Comparison of ENCODE assay signal across 14 cellular contexts in the genomic region with DNA sequence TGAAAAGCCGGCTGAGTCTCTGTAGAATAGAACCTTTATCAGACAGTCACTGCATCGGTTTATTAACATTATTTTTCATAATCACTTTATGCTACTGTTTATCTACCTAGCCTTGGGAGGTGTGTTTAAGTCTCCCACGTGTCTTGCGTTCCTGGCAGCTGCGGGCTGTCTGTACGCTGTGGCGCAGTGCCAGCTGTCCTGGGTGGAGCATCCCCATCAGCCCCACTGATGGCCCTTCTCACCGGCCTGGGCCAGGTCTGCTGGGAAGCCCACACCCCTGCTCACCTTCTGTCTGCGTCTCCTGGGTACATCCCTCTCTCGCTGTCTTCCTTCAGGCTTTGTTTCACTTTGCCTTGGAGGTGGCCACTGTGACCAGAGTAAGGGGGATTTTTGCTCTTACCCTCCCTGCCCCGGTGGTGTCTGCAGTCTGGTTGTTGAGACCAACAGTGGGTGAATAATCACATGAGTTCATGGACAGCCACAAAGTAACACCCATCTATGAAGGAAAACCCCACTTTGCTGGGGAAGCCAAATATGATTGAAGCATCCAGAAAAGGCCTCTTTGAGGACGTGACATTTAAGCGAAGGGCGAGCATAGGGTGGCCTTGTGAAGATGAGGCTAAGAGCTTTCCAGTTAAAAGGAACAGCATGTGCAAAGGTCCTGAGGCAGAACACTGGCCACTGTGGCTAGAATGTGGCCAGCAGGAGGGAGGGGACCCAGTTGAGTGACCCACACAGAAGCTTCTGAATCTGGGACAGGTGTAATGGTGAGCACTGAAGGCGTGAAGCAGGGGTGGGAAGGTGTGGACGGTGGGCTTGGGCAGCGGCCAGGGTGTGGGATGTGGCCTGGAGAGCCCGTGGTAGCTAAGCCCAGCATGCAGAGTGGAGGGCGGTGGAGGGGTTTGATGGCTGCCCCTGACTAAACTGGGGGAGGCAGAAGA. TPM values are rescaled to one million over a fixed set of nuclear protein-coding genes. Genes with fewer than 3 reads are reported as not detected.
A peak's percentile ranks its signal among the peaks of the same experiment; 100 is the strongest.
DNase-seq lines count a peak whose midpoint lies in the region; ATAC-seq, FAIRE-seq and TF ChIP-seq lines count a peak whose summit lies in the region.
"Had no signal": no experiment of that assay in that cellular context is flagged by ENCODE, and none has a peak within 500 bp of the region (broad histone marks: within the 10 kb centered on the region; RNA-seq: fewer than 3 reads in every experiment).

No MANE protein-coding gene starts in this region.

- no peaks in the 10 kb centered on the region for H3K9me2 ChIP-seq in Karpas-422 (replicated peaks; ENCODE audit: insufficient read depth, low read length)

- H3K9ac ChIP-seq in Karpas-422 (ENCODE audit: low read length) (no peak overlapping the region), kidney (ENCODE audit: low read length in 2 of 2) (no peak overlapping the region)

- POLR2A ChIA-PET in CD8-positive, alpha-beta T cell (lab: Charles Lee) = interaction anchor here (0.9 kb wide), 1 partner anchor 41 kb away, joined by 3 read pairs; no protein-coding TSS in a partner anchor

- peaks cover 50% of the 10 kb centered on the region for H3K4me1 Mint-ChIP-seq in CD8-positive, alpha-beta T cell (ENCODE audit: low read depth)
- peaks cover 86% of the 10 kb centered on the region for H3K4me1 Mint-ChIP-seq in activated T-helper 1 cell treated with anti-CD3 and anti-CD28 coated beads, Interleukin-12 subunit alpha, Interleukin-12 subunit beta, Interleukin-2, Interleukin-4 antibody, amounts not matched to agents 30 ng/mL and 10 ng/mL and 1 ng/mL, durations not matched to agents 14 hours and 24 hours and 36 hours (ENCODE audit: low read depth)
- peaks cover 56 to 64% of the 10 kb centered on the region in 2 donors for H3K4me1 Mint-ChIP-seq in natural killer cell treated with Interleukin-12 subunit alpha and Interleukin-12 subunit beta and Interleukin-15 and Interleukin-18, amount 100 ng/mL, for 72 hours (ENCODE audit: low read depth in 2 of 2)

- no peaks in the 10 kb centered on the region for H3K36me3 ChIP-seq in CD8-positive, alpha-beta T cell (ENCODE audit: insufficient read depth, low read length)
- H3K36me3 ChIP-seq in Karpas-422 (ENCODE audit: insufficient read depth, low read length) = no peaks in the 10 kb centered on the region
- no peaks in the 10 kb centered on the region for H3K36me3 ChIP-seq in kidney (ENCODE audit: control insufficient read depth in 1 of 2, insufficient read depth in 2 of 2, low read length in 2 of 2)
- H3K36me3 ChIP-seq: ovary had no signal

- no peaks in the 10 kb centered on the region for H3K27me3 Mint-ChIP-seq in CD8-positive, alpha-beta T cell (ENCODE audit: low read depth)
- H3K27me3 Mint-ChIP-seq in activated T-helper 1 cell treated with anti-CD3 and anti-CD28 coated beads, Interleukin-12 subunit alpha, Interleukin-12 subunit beta, Interleukin-2, Interleukin-4 antibody, amounts not matched to agents 30 ng/mL and 10 ng/mL and 1 ng/mL, durations not matched to agents 14 hours and 24 hours and 36 hours (ENCODE audit: insufficient read depth) = no peaks in the 10 kb centered on the region
- no peaks in the 10 kb centered on the region for H3K27me3 Mint-ChIP-seq in natural killer cell treated with Interleukin-12 subunit alpha and Interleukin-12 subunit beta and Interleukin-15 and Interleukin-18, amount 100 ng/mL, for 72 hours

- intact Hi-C loops in CD8-positive, alpha-beta T cell (cut with DNase I, micrococcal nuclease) = no loop called here
- intact Hi-C loops in activated T-helper 1 cell treated with anti-CD3 and anti-CD28 coated beads, Interleukin-12 subunit alpha, Interleukin-12 subunit beta, Interleukin-2, Interleukin-4 antibody, amounts not matched to agents 30 ng/mL and 10 ng/mL and 1 ng/mL, durations not matched to agents 14 hours and 24 hours and 36 hours (cut with micrococcal nuclease) = loop anchor here (10.0 kb wide), 1 partner anchor 476 kb away; no protein-coding TSS in a partner anchor
- intact Hi-C loops in kidney (cut with DNase I) = no loop called here

- H3K9me3 Mint-ChIP-seq in CD8-positive, alpha-beta T cell = no peaks in the 10 kb centered on the region
- peaks cover 3% of the 10 kb centered on the region for H3K9me3 Mint-ChIP-seq in activated T-helper 1 cell treated with anti-CD3 and anti-CD28 coated beads, Interleukin-12 subunit alpha, Interleukin-12 subunit beta, Interleukin-2, Interleukin-4 antibody, amounts not matched to agents 30 ng/mL and 10 ng/mL and 1 ng/mL, durations not matched to agents 14 hours and 24 hours and 36 hours
- no peaks in the 10 kb centered on the region for H3K9me3 Mint-ChIP-seq in natural killer cell treated with Interleukin-12 subunit alpha and Interleukin-12 subunit beta and Interleukin-15 and Interleukin-18, amount 100 ng/mL, for 72 hours
- H3K9me3 Mint-ChIP-seq: H9 had no signal

- H3K4me3 ChIP-seq in CD8-positive, alpha-beta T cell (ENCODE audit: low read depth, low read length) = no peak overlapping the region
- no peak overlapping the region for H3K4me3 ChIP-seq in Karpas-422 (ENCODE audit: low read length)
- no peak overlapping the region for H3K4me3 ChIP-seq in kidney (ENCODE audit: low read length in 2 of 2)
- H3K4me3 ChIP-seq: dorsolateral prefrontal cortex, ovary had no signal

- ATAC-seq in CD8-positive, alpha-beta T cell = no peak
- peak; percentile 87 for ATAC-seq in natural killer cell treated with Interleukin-12 subunit alpha and Interleukin-12 subunit beta and Interleukin-15 and Interleukin-18, amount 100 ng/mL, for 72 hours
- ATAC-seq in GM21528 (IDR thresholded peaks at IDR 0.05; ENCODE audit: low FRiP score, unreplicated experiment) = no peak

- TF ChIP-seq CTCF in CD8-positive, alpha-beta T cell (IDR thresholded peaks at IDR 0.05) = no peak
- TF ChIP-seq CTCF in kidney (IDR thresholded peaks at IDR 0.05; ENCODE audit: borderline replicate concordance, extremely low read depth, insufficient read depth) = no peak

- DNase-seq in NCI-H1417 (lab: John Stamatoyannopoulos, UW) (peak in 2 of 3 experiments; percentile 15 to 47), NCI-H1417 treated with DMSO at 0.1 percent for 48 hours (lab: John Stamatoyannopoulos, UW) (no peak), Karpas-422 (no peak), kidney (no peak)
- DNase-seq in CD8-positive, alpha-beta T cell = peak in 1 of 7 experiments; percentile 7
- DNase-seq in activated T-helper 1 cell treated with anti-CD3 and anti-CD28 coated beads, Interleukin-12 subunit alpha, Interleukin-12 subunit beta, Interleukin-2, Interleukin-4 antibody, amounts not matched to agents 30 ng/mL and 10 ng/mL and 1 ng/mL, durations not matched to agents 14 hours and 24 hours and 36 hours (ENCODE audit: low spot score) = no peak
- DNase-seq in natural killer cell treated with Interleukin-12 subunit alpha and Interleukin-12 subunit beta and Interleukin-15 and Interleukin-18, amount 100 ng/mL, for 72 hours (ENCODE audit: low spot score) = peak; percentile 89
- DNase-seq: DMS79; H9; NCI-H1694 treated with DMSO at 0.1 percent for 48 hours; stimulated activated CD4-positive, alpha-beta T cell treated with anti-CD3 and anti-CD28 coated beads, Interleukin-2, amount 100 ng/mL, for 48 hours had no signal

- H3K27ac ChIP-seq in CD8-positive, alpha-beta T cell (ENCODE audit: low read depth, low read length) = no peak overlapping the region
- H3K27ac ChIP-seq in Karpas-422 (ENCODE audit: low read length) (no peak overlapping the region), kidney (ENCODE audit: low read depth in 2 of 2, low read length in 2 of 2) (no peak overlapping the region)
- H3K27ac ChIP-seq: ovary had no signal

- H2AFZ ChIP-seq in Karpas-422 (ENCODE audit: low read length) = no peak overlapping the region

- H3K79me2 ChIP-seq in Karpas-422 (ENCODE audit: low read length) = no peaks in the 10 kb centered on the region

- CTCF ChIA-PET in CD8-positive, alpha-beta T cell (lab: Charles Lee) = interaction anchor here (0.7 to 0.8 kb wide), 2 partner anchors 19 to 22 kb away, joined by 3 to 4 read pairs; no protein-coding TSS in a partner anchor

- H3K4me1 ChIP-seq in CD8-positive, alpha-beta T cell (ENCODE audit: insufficient read depth, low read length) = peaks cover 44% of the 10 kb centered on the region
- H3K4me1 ChIP-seq in Karpas-422 (ENCODE audit: low read length) (no peaks in the 10 kb centered on the region; the same call in 1 of the 2 replicates), kidney (ENCODE audit: control insufficient read depth in 1 of 2, insufficient read depth in 1 of 2, low read depth in 1 of 2, low read length in 2 of 2) (peaks cover 0 to 4% of the 10 kb centered on the region in 2 donors)

- no peak for FAIRE-seq in kidney (lab: Jason Lieb, UNC)

- no peak overlapping the region for H3K4me3 Mint-ChIP-seq in CD8-positive, alpha-beta T cell
- peak overlapping the region; percentile 72 for H3K4me3 Mint-ChIP-seq in activated T-helper 1 cell treated with anti-CD3 and anti-CD28 coated beads, Interleukin-12 subunit alpha, Interleukin-12 subunit beta, Interleukin-2, Interleukin-4 antibody, amounts not matched to agents 30 ng/mL and 10 ng/mL and 1 ng/mL, durations not matched to agents 14 hours and 24 hours and 36 hours
- peak overlapping the region; percentile 78 for H3K4me3 Mint-ChIP-seq in natural killer cell treated with Interleukin-12 subunit alpha and Interleukin-12 subunit beta and Interleukin-15 and Interleukin-18, amount 100 ng/mL, for 72 hours
- H3K4me3 Mint-ChIP-seq: H9 had no signal

- H3K4me2 ChIP-seq in Karpas-422 (ENCODE audit: low read depth, low read length, poor library complexity, severe bottlenecking) = no peak overlapping the region

- H3K27me3 ChIP-seq in CD8-positive, alpha-beta T cell (ENCODE audit: insufficient read depth, low read length) = no peaks in the 10 kb centered on the region
- H3K27me3 ChIP-seq in Karpas-422 (ENCODE audit: low read length) = no peaks in the 10 kb centered on the region
- H3K27me3 ChIP-seq: dorsolateral prefrontal cortex, ovary had no signal

- no peaks in the 10 kb centered on the region for H3K36me3 Mint-ChIP-seq in CD8-positive, alpha-beta T cell
- H3K36me3 Mint-ChIP-seq in activated T-helper 1 cell treated with anti-CD3 and anti-CD28 coated beads, Interleukin-12 subunit alpha, Interleukin-12 subunit beta, Interleukin-2, Interleukin-4 antibody, amounts not matched to agents 30 ng/mL and 10 ng/mL and 1 ng/mL, durations not matched to agents 14 hours and 24 hours and 36 hours (ENCODE audit: low read depth) = peaks cover 7% of the 10 kb centered on the region
- H3K36me3 Mint-ChIP-seq in natural killer cell treated with Interleukin-12 subunit alpha and Interleukin-12 subunit beta and Interleukin-15 and Interleukin-18, amount 100 ng/mL, for 72 hours = no peaks in the 10 kb centered on the region

- no peaks in the 10 kb centered on the region for H4K20me1 ChIP-seq in Karpas-422 (ENCODE audit: insufficient read depth, low read depth, low read length)

- peak overlapping the region; percentile 32 for H3K27ac Mint-ChIP-seq in CD8-positive, alpha-beta T cell
- peak overlapping the region; percentile 92 for H3K27ac Mint-ChIP-seq in activated T-helper 1 cell treated with anti-CD3 and anti-CD28 coated beads, Interleukin-12 subunit alpha, Interleukin-12 subunit beta, Interleukin-2, Interleukin-4 antibody, amounts not matched to agents 30 ng/mL and 10 ng/mL and 1 ng/mL, durations not matched to agents 14 hours and 24 hours and 36 hours
- H3K27ac Mint-ChIP-seq in natural killer cell treated with Interleukin-12 subunit alpha and Interleukin-12 subunit beta and Interleukin-15 and Interleukin-18, amount 100 ng/mL, for 72 hours = peak overlapping the region; percentile 80 to 93
- H3K27ac Mint-ChIP-seq: H9 had no signal

- no peaks in the 10 kb centered on the region for H3K9me3 ChIP-seq in CD8-positive, alpha-beta T cell (ENCODE audit: low read length)
- no peaks in the 10 kb centered on the region for H3K9me3 ChIP-seq in Karpas-422 (ENCODE audit: low read length)
- no peaks in the 10 kb centered on the region for H3K9me3 ChIP-seq in kidney (ENCODE audit: control insufficient read depth in 1 of 2, low read length in 2 of 2)
- H3K9me3 ChIP-seq: ovary had no signal

RNA-seq across cellular contexts. Expression of a gene that starts 41.7 kb away (rescaled TPM):
- total RNA-seq in CD8-positive, alpha-beta T cell = not detected
- 19.4 and 21.1 TPM in 2 replicates for total RNA-seq in activated T-helper 1 cell treated with anti-CD3 and anti-CD28 coated beads, Interleukin-12 subunit alpha, Interleukin-12 subunit beta, Interleukin-2, Interleukin-4 antibody, amounts not matched to agents 30 ng/mL and 10 ng/mL and 1 ng/mL, durations not matched to agents 14 hours and 24 hours and 36 hours
- total RNA-seq in natural killer cell treated with Interleukin-12 subunit alpha and Interleukin-12 subunit beta and Interleukin-15 and Interleukin-18, amount 100 ng/mL, for 72 hours = 1 to 10 TPM; 1.5 to 7.4 TPM
- total RNA-seq in Karpas-422 (2014; rRNA removed; shearing (Covaris generic); ENCODE audit: low replicate concordance) = not detected in 2 replicates
- total RNA-seq in kidney = 8.8 TPM
- 17.3 TPM for polyA plus RNA-seq in kidney (ENCODE audit: insufficient read depth, low read depth, low replicate concordance)

Comparison
In these comparisons a context has a peak if more than half of its experiments do, and no peak if none do; other contexts are left out.
1. DNase-seq: peak in NCI-H1417 (2 of 3) and natural killer cell treated with Interleukin-12 subunit alpha and Interleukin-12 subunit beta and Interleukin-15 and Interleukin-18, amount 100 ng/mL, for 72 hours (single experiment); none in NCI-H1417 treated with DMSO at 0.1 percent for 48 hours (single experiment), activated T-helper 1 cell treated with anti-CD3 and anti-CD28 coated beads, Interleukin-12 subunit alpha, Interleukin-12 subunit beta, Interleukin-2, Interleukin-4 antibody, amounts not matched to agents 30 ng/mL and 10 ng/mL and 1 ng/mL, durations not matched to agents 14 hours and 24 hours and 36 hours (single experiment), Karpas-422 (single experiment) and kidney (single experiment).
2. ATAC-seq: peak in natural killer cell treated with Interleukin-12 subunit alpha and Interleukin-12 subunit beta and Interleukin-15 and Interleukin-18, amount 100 ng/mL, for 72 hours (2 of 2); none in CD8-positive, alpha-beta T cell (single experiment) and GM21528 (single experiment).
3. H3K27ac Mint-ChIP-seq: peak in every context shown above with its lines; median percentile 92 in activated T-helper 1 cell treated with anti-CD3 and anti-CD28 coated beads, Interleukin-12 subunit alpha, Interleukin-12 subunit beta, Interleukin-2, Interleukin-4 antibody, amounts not matched to agents 30 ng/mL and 10 ng/mL and 1 ng/mL, durations not matched to agents 14 hours and 24 hours and 36 hours; 86 in natural killer cell treated with Interleukin-12 subunit alpha and Interleukin-12 subunit beta and Interleukin-15 and Interleukin-18, amount 100 ng/mL, for 72 hours; 32 in CD8-positive, alpha-beta T cell.